8 cellular contexts compared by ENCODE assay signal in the genomic region with DNA sequence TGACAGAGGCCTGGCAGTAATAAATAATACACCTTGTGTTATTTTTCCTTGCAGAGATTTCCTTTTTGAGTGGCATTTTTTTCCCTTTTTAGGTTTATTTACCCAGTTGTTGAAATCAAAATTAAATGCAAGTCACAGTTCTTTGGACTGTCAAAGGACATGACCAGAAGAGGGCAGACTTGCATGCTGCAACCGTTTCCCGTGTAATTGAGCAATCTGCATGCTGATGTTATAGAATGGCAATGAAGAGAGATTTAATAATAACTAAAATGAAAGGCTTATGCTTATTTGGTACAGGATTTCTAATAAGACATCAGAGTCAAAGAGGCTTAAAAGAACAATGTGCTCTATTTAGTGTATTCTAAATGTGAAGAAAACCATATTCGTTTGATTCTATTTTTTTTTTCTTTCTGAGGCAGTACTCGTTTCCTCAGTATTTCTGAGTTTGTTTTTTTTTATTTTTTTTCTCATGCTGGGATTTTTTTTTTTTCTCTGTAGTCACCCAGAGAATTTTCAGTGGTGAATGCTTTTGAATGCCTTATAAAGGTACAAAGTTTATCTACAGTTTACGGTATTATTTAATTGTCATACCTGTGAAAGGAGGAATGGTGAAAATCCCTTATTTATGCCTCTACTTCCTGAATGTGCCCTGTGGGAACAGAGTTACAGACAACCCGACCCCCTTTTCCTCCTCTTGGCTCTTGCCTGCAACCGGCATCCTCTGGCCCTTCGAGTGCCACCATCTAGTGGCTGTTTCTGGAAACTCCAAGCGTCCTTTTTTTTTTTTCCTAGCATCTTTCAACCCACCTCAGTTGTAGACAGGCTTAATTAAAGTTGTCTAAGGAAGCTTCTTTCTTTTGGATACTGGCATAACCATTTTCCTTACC.
DNase-seq lines count a peak whose midpoint lies in the region; ATAC-seq and TF ChIP-seq lines count a peak whose summit lies in the region.

No MANE protein-coding gene starts in this region.

- no peaks in the 10 kb centered on the region for H3K36me3 Mint-ChIP-seq in activated T-cell treated with anti-CD3 and anti-CD28 coated beads, Interleukin-2, amount 50 U/mL, for 72 hours (ENCODE audit: insufficient read depth in 2 of 2)

- H3K36me3 ChIP-seq in H7 (replicated peaks; ENCODE audit: control insufficient read depth, insufficient read depth, low read length), result no peaks in the 10 kb centered on the region

- ATAC-seq in activated T-cell treated with anti-CD3 and anti-CD28 coated beads, Interleukin-2, amount 50 U/mL, for 72 hours (replicated peaks in 1 of 2), result no peak

- H3K4me3 ChIP-seq in H7 (ENCODE audit: insufficient read depth, low read depth, low read length) (no peak overlapping the region), fibroblast of mammary gland (ENCODE audit: control insufficient read depth, low read depth, low read length) (no peak overlapping the region)

- H3K27ac Mint-ChIP-seq in activated T-cell treated with anti-CD3 and anti-CD28 coated beads, Interleukin-2, amount 50 U/mL, for 72 hours, result no peak overlapping the region

- no peak overlapping the region for H3K4me3 Mint-ChIP-seq in activated T-cell treated with anti-CD3 and anti-CD28 coated beads, Interleukin-2, amount 50 U/mL, for 72 hours

- peak; percentile 1 to 11 for DNase-seq in activated T-cell treated with anti-CD3 and anti-CD28 coated beads, Interleukin-2, amount 50 U/mL, for 72 hours
- DNase-seq in activated T-cell treated with anti-CD3 and anti-CD28 coated beads for 4 hours, result no peak
- peak; percentile 42 for DNase-seq in H7
- peak; percentile 41 for DNase-seq in MV-4-11 (lab: John Stamatoyannopoulos, UW)
- peak; percentile 69 for DNase-seq in SKM-1 (lab: John Stamatoyannopoulos, UW; ENCODE audit: unreplicated experiment)
- DNase-seq in fibroblast of mammary gland (ENCODE audit: low read depth), result peak; percentile 70
- DNase-seq in non-pigmented ciliary epithelial cell (ENCODE audit: low read depth), result peak; percentile 17
- no peak for DNase-seq in stimulated activated naive CD4-positive, alpha-beta T cell treated with Interleukin-2 at 50 U/mL for 16 hours (lab: John Stamatoyannopoulos, UW)

- TF ChIP-seq CTCF in fibroblast of mammary gland (conservative IDR thresholded peaks at IDR 0.05; ENCODE audit: control insufficient read depth, insufficient read depth, low read depth, low read length), result peak; percentile 83

- H3K27me3 Mint-ChIP-seq in activated T-cell treated with anti-CD3 and anti-CD28 coated beads, Interleukin-2, amount 50 U/mL, for 72 hours (ENCODE audit: low read depth), result no peaks in the 10 kb centered on the region

- H3K27me3 ChIP-seq in H7 (ENCODE audit: control insufficient read depth, insufficient read depth, low read length), result no peaks in the 10 kb centered on the region

- H3K9me3 Mint-ChIP-seq in activated T-cell treated with anti-CD3 and anti-CD28 coated beads, Interleukin-2, amount 50 U/mL, for 72 hours, result peaks cover 0 to 1% of the 10 kb centered on the region in 2 donors

- no peaks in the 10 kb centered on the region for H3K4me1 Mint-ChIP-seq in activated T-cell treated with anti-CD3 and anti-CD28 coated beads, Interleukin-2, amount 50 U/mL, for 72 hours (ENCODE audit: low read depth)

Comparison
In these comparisons a context has a peak if more than half of its experiments do, and no peak if none do; other contexts are left out.
1. DNase-seq: peak in activated T-cell treated with anti-CD3 and anti-CD28 coated beads, Interleukin-2, amount 50 U/mL, for 72 hours (2 of 2), H7 (single experiment), MV-4-11 (single experiment), SKM-1 (single experiment), fibroblast of mammary gland (single experiment) and non-pigmented ciliary epithelial cell (single experiment); none in activated T-cell treated with anti-CD3 and anti-CD28 coated beads for 4 hours (single experiment) and stimulated activated naive CD4-positive, alpha-beta T cell treated with Interleukin-2 at 50 U/mL for 16 hours (single experiment).